1 cellular context compared by ENCODE assay signal in the genomic region with DNA sequence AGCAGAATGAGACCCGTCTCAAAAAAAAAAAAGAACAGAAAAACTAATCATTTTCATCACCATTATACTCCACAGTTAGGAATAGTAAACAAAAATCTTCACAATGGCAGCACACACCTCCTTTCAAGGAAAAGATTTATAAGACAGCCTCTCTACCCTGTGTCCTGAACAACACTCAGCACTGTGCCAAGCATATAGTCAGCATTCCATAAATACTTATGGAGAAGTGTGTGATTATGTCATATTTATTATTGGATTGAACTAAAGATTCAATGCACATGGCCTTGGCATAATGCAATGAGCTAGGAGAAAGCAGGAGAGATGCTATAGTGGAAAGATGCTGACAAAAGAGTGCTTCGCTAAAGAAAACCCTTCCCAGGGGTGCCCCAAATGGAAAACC.
TF ChIP-seq lines count a peak whose summit lies in the region.

No MANE protein-coding gene starts in this region.

TF ChIP-seq in SK-N-SH treated with all-trans-retinoic acid at 6 μM for 48 hours, 23 proteins besides CTCF, POLR2A, EP300 and RAD21 (continued from another document):
- TF ChIP-seq, protein P1, sequence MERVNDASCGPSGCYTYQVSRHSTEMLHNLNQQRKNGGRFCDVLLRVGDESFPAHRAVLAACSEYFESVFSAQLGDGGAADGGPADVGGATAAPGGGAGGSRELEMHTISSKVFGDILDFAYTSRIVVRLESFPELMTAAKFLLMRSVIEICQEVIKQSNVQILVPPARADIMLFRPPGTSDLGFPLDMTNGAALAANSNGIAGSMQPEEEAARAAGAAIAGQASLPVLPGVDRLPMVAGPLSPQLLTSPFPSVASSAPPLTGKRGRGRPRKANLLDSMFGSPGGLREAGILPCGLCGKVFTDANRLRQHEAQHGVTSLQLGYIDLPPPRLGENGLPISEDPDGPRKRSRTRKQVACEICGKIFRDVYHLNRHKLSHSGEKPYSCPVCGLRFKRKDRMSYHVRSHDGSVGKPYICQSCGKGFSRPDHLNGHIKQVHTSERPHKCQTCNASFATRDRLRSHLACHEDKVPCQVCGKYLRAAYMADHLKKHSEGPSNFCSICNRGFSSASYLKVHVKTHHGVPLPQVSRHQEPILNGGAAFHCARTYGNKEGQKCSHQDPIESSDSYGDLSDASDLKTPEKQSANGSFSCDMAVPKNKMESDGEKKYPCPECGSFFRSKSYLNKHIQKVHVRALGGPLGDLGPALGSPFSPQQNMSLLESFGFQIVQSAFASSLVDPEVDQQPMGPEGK (CRISPR knock-in tag; IDR thresholded peaks at IDR 0.05; ENCODE audit: borderline replicate concordance), result no peak
- no peak for TF ChIP-seq BACH2 (CRISPR knock-in tag; IDR thresholded peaks at IDR 0.05; ENCODE audit: borderline replicate concordance)
- TF ChIP-seq, protein P2, sequence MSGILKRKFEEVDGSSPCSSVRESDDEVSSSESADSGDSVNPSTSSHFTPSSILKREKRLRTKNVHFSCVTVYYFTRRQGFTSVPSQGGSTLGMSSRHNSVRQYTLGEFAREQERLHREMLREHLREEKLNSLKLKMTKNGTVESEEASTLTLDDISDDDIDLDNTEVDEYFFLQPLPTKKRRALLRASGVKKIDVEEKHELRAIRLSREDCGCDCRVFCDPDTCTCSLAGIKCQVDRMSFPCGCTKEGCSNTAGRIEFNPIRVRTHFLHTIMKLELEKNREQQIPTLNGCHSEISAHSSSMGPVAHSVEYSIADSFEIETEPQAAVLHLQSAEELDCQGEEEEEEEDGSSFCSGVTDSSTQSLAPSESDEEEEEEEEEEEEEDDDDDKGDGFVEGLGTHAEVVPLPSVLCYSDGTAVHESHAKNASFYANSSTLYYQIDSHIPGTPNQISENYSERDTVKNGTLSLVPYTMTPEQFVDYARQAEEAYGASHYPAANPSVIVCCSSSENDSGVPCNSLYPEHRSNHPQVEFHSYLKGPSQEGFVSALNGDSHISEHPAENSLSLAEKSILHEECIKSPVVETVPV (CRISPR knock-in tag; IDR thresholded peaks at IDR 0.05), result no peak
- no peak for TF ChIP-seq TOX (CRISPR knock-in tag; IDR thresholded peaks at IDR 0.05; ENCODE audit: borderline replicate concordance)
- TF ChIP-seq PPARA (CRISPR knock-in tag; IDR thresholded peaks at IDR 0.05; ENCODE audit: borderline replicate concordance), result no peak
- TF ChIP-seq ZFP30 (CRISPR knock-in tag; IDR thresholded peaks at IDR 0.05), result no peak
